ENCODE assay signal across 8 cellular contexts in genomic region chr12:57782243-57782607, GRCh38. TPM values are rescaled to one million over a fixed set of nuclear protein-coding genes. Genes with fewer than 3 reads are reported as not detected.
DNase-seq lines count a peak whose midpoint lies in the region; ATAC-seq, FAIRE-seq and TF ChIP-seq lines count a peak whose summit lies in the region.

No MANE protein-coding gene starts in this region.

- peak overlapping the region; percentile 78 for H3K4me2 ChIP-seq in HepG2 (ENCODE audit: low read depth, low read length)

- H3K27me3 ChIP-seq in RWPE2 (ENCODE audit: insufficient read depth, poor library complexity, severe bottlenecking) (no peaks in the 10 kb centered on the region), HepG2 (ENCODE audit: control insufficient read depth in 1 of 2, insufficient read depth in 2 of 2, low read length in 2 of 2) (no peaks in the 10 kb centered on the region; a peak in 1 of 5 replicates)

- H3K9me3 Mint-ChIP-seq in stimulated activated naive CD8-positive, alpha-beta T cell treated with anti-CD3 and anti-CD28 coated beads, Interleukin-15, Interleukin-2, amounts not matched to agents 100 ng/mL and 50 ng/mL, for 24 hours: no peaks in the 10 kb centered on the region

- H3K4me3 ChIP-seq in RWPE2 (ENCODE audit: severe bottlenecking) (peak overlapping the region; percentile 64), HepG2 (replicated peaks in 1 of 3; ENCODE audit: insufficient read depth in 1 of 3, low read depth in 2 of 3, low read length in 3 of 3) (peak overlapping the region in 2 of 3 experiments; percentile 95 to 99; a peak in 2 of 6 replicates)

- H3K4me1 Mint-ChIP-seq in stimulated activated naive CD8-positive, alpha-beta T cell treated with anti-CD3 and anti-CD28 coated beads, Interleukin-15, Interleukin-2, amounts not matched to agents 100 ng/mL and 50 ng/mL, for 24 hours (ENCODE audit: low read depth): peaks cover 33% of the 10 kb centered on the region

- WGBS in HepG2 (ENCODE audit: low lambda C conversion rate): 15% methylated on average over 4 of the region's 4 CpGs

- no peak overlapping the region for H2AFZ ChIP-seq in HepG2 (ENCODE audit: low read length)

- peaks cover 16% of the 10 kb centered on the region for H3K79me2 ChIP-seq in HepG2 (ENCODE audit: insufficient read depth, low read length)

- H3K27ac ChIP-seq in RWPE2 (ENCODE audit: poor library complexity, severe bottlenecking) (no peak overlapping the region), HepG2 (ENCODE audit: extremely low read length, insufficient read depth, low read length) (no peak overlapping the region)

- peaks cover 30% of the 10 kb centered on the region for H3K36me3 Mint-ChIP-seq in stimulated activated naive CD8-positive, alpha-beta T cell treated with anti-CD3 and anti-CD28 coated beads, Interleukin-15, Interleukin-2, amounts not matched to agents 100 ng/mL and 50 ng/mL, for 24 hours (ENCODE audit: low read depth)

- 0 out of 2 replicates have a peak overlapping the region, but pooled peaks have one; percentile 87 for H3K9ac ChIP-seq in HepG2 (ENCODE audit: insufficient read depth, low read depth, low read length)

- in situ Hi-C loops in HepG2 (cut with HindIII; ENCODE audit: extremely low pct_ligation_motif_present, low pct_unique_long_range_greater_than_20kb): no loop called here

- no peaks in the 10 kb centered on the region for H3K27me3 Mint-ChIP-seq in stimulated activated naive CD8-positive, alpha-beta T cell treated with anti-CD3 and anti-CD28 coated beads, Interleukin-15, Interleukin-2, amounts not matched to agents 100 ng/mL and 50 ng/mL, for 24 hours

- H3K36me3 ChIP-seq in RWPE2 (ENCODE audit: low read depth) (peaks cover 34% of the 10 kb centered on the region), HepG2 (replicated peaks in 1 of 2; ENCODE audit: control insufficient read depth in 1 of 2, insufficient read depth in 2 of 2, low read length in 2 of 2) (peaks cover 7 to 29% of the 10 kb centered on the region in 2 experiments)

- peak overlapping the region; percentile 98 for H3K4me3 Mint-ChIP-seq in stimulated activated naive CD8-positive, alpha-beta T cell treated with anti-CD3 and anti-CD28 coated beads, Interleukin-15, Interleukin-2, amounts not matched to agents 100 ng/mL and 50 ng/mL, for 24 hours

- DNase-seq in stimulated activated naive CD8-positive, alpha-beta T cell treated with anti-CD3 and anti-CD28 coated beads, Interleukin-15, Interleukin-2, amounts not matched to agents 100 U/mL and 50 U/mL, for 24 hours: no peak
- DNase-seq in RWPE2 (ENCODE audit: low spot score): no peak
- no peak for DNase-seq in HepG2 (ENCODE audit: low spot score)
- DNase-seq in amniotic stem cell (lab: John Stamatoyannopoulos, UW): no peak
- no peak for DNase-seq in NCI-H187 treated with DMSO at 0.1 percent for 48 hours (lab: John Stamatoyannopoulos, UW)
- DNase-seq in D721Med (ENCODE audit: insufficient read length, low spot score): no peak
- DNase-seq in stimulated activated CD4-positive, alpha-beta T cell treated with anti-CD3 and anti-CD28 coated beads, Interleukin-4, amount 100 ng/mL, for 24 hours: no peak

- intact Hi-C loops in HepG2 (cut with micrococcal nuclease; ENCODE audit: unreplicated experiment): loop anchor here (1.0 kb wide), 1 partner anchor 10 kb away; the partner anchor contains the start of genes EEF1AKMT3 and METTL1

- CTCF ChIA-PET in HepG2 (lab: Yijun Ruan, JAX; ENCODE audit: low intra/inter-chr PET ratio, low total read pairs): interaction anchor here (1.8 kb wide), 1 partner anchor 123 kb away, joined by 13 read pairs; no protein-coding TSS in a partner anchor

- BruUV-seq in HepG2 (replicated peaks; lab: Mats Ljungman, UMichigan): no TSS peak

- no peaks in the 10 kb centered on the region for H3K9me3 ChIP-seq in RWPE2 (ENCODE audit: severe bottlenecking)
- H3K9me3 ChIP-seq in HepG2 (ENCODE audit: low read length): no peaks in the 10 kb centered on the region

- no peak for TF ChIP-seq POLR2A in HepG2 (IDR thresholded peaks at IDR 0.05; ENCODE audit: insufficient read depth in 1 of 2, low read depth in 2 of 2, low read length in 2 of 2)

- POLR2A ChIA-PET in HepG2 (lab: Yijun Ruan, JAX): interaction anchor here (1.7 kb wide), 1 partner anchor 10 kb away, joined by 15 read pairs; the partner anchor contains the start of genes EEF1AKMT3 and METTL1

- H4K20me1 ChIP-seq in HepG2 (ENCODE audit: insufficient read depth, low read length): no peaks in the 10 kb centered on the region

- FAIRE-seq in HepG2 (lab: Jason Lieb, UNC) (no peak), D721Med (lab: Jason Lieb, UNC) (no peak)

- no peak for ATAC-seq in stimulated activated naive CD8-positive, alpha-beta T cell treated with anti-CD3 and anti-CD28 coated beads, Interleukin-15, Interleukin-2, amounts not matched to agents 100 U/mL and 50 U/mL, for 24 hours
- ATAC-seq in RWPE2 (ENCODE audit: low read depth) (no peak), HepG2 (peak; percentile 37)

- H3K27ac Mint-ChIP-seq in stimulated activated naive CD8-positive, alpha-beta T cell treated with anti-CD3 and anti-CD28 coated beads, Interleukin-15, Interleukin-2, amounts not matched to agents 100 ng/mL and 50 ng/mL, for 24 hours: peak overlapping the region; percentile 99

- TF ChIP-seq EP300 in HepG2 (IDR thresholded peaks at IDR 0.05; ENCODE audit: low read depth in 2 of 2, low read length in 2 of 2): no peak
- no peak for TF ChIP-seq EP300 in HepG2 (CRISPR knock-in tag; IDR thresholded peaks at IDR 0.05; ENCODE audit: borderline replicate concordance)

- no peak for TF ChIP-seq RAD21 in HepG2 (CRISPR knock-in tag; IDR thresholded peaks at IDR 0.05)

- TF ChIP-seq CTCF in RWPE2 (IDR thresholded peaks at IDR 0.05; ENCODE audit: poor library complexity, severe bottlenecking) (no peak), HepG2 (CRISPR knock-in tag; IDR thresholded peaks at IDR 0.05) (no peak), D721Med (IDR thresholded peaks at IDR 0.05; ENCODE audit: insufficient read depth, missing control alignments) (no peak)

- H3K4me1 ChIP-seq in RWPE2 (ENCODE audit: insufficient read depth, poor library complexity, severe bottlenecking) (peaks cover 5% of the 10 kb centered on the region), HepG2 (ENCODE audit: insufficient read depth, low read length) (peaks cover 17% of the 10 kb centered on the region)

RNA-seq across cellular contexts. Expression of gene TSFM, which starts 0.4 kb away (rescaled TPM):
- 68.3 and 89.7 TPM in 2 replicates for total RNA-seq in HepG2 (2016; rRNA removed; fragmentation: Illumina TruSeq; extraction: Trizol)
- 3.6 and 5.5 TPM in 2 replicates for total RNA-seq in HepG2 (2016; cell fraction: cytosol; rRNA removed; fragmentation: Illumina TruSeq; extraction: Trizol; ENCODE audit: low read depth)
- 68.1 and 86.4 TPM in 2 replicates for total RNA-seq in HepG2 (2016; cell fraction: insoluble cytoplasmic fraction; rRNA removed; fragmentation: Illumina TruSeq; extraction: Trizol)
- 11.5 and 12.6 TPM in 2 replicates for total RNA-seq in HepG2 (2016; cell fraction: membrane; rRNA removed; fragmentation: Illumina TruSeq; extraction: Trizol)
- total RNA-seq in HepG2 (2016; cell fraction: nucleus; rRNA removed; fragmentation: Illumina TruSeq; extraction: Trizol): 22.8 and 27.6 TPM in 2 replicates
- 24.0 and 29.8 TPM in 2 replicates for polyA plus RNA-seq in HepG2 (2011; rRNA removed)
- polyA plus RNA-seq in HepG2 (2011; cell fraction: cytosol; rRNA removed): 23.1 and 23.8 TPM in 2 replicates
- polyA plus RNA-seq in HepG2 (2011; cell fraction: nucleus; rRNA removed): 7.3 and 7.5 TPM in 2 replicates
- polyA plus RNA-seq in HepG2 (2012): 31.2 and 34.6 TPM in 2 replicates
- 5.3 and 5.4 TPM in 2 replicates for polyA plus RNA-seq in HepG2 (2016; cell fraction: cytosol; fragmentation: Illumina TruSeq; extraction: Trizol; ENCODE audit: low read depth)
- polyA plus RNA-seq in HepG2 (2016; cell fraction: insoluble cytoplasmic fraction; fragmentation: Illumina TruSeq; extraction: Trizol; ENCODE audit: low read depth): 85.2 and 97.5 TPM in 2 replicates
- 10.7 TPM in 2 replicates for polyA plus RNA-seq in HepG2 (2016; cell fraction: membrane; fragmentation: Illumina TruSeq; extraction: Trizol; ENCODE audit: low read depth)
- 48.3 and 48.4 TPM in 2 replicates for polyA plus RNA-seq in HepG2 (2016; cell fraction: nucleus; fragmentation: Illumina TruSeq; extraction: Trizol; ENCODE audit: insufficient read depth, low read depth)
- polyA minus RNA-seq in HepG2 (2011; rRNA and poly(A)+ RNA removed; ENCODE audit: low replicate concordance): 8.7 and 16.9 TPM in 2 replicates
- 6.6 and 10.7 TPM in 2 replicates for polyA minus RNA-seq in HepG2 (2011; cell fraction: cytosol; rRNA and poly(A)+ RNA removed)
- 9.7 and 11.1 TPM in 2 replicates for polyA minus RNA-seq in HepG2 (2011; cell fraction: nucleus; rRNA and poly(A)+ RNA removed)

RNA-seq across cellular contexts. Expression of gene EEF1AKMT3, which starts 9.8 kb away (rescaled TPM):
- total RNA-seq in HepG2 (2016; rRNA removed; fragmentation: Illumina TruSeq; extraction: Trizol): 4.7 and 6.6 TPM in 2 replicates
- 1.7 and 1.9 TPM in 2 replicates for total RNA-seq in HepG2 (2016; cell fraction: cytosol; rRNA removed; fragmentation: Illumina TruSeq; extraction: Trizol; ENCODE audit: low read depth)
- total RNA-seq in HepG2 (2016; cell fraction: insoluble cytoplasmic fraction; rRNA removed; fragmentation: Illumina TruSeq; extraction: Trizol): 5.0 and 5.9 TPM in 2 replicates
- total RNA-seq in HepG2 (2016; cell fraction: membrane; rRNA removed; fragmentation: Illumina TruSeq; extraction: Trizol): 6.1 TPM in 2 replicates
- total RNA-seq in HepG2 (2016; cell fraction: nucleus; rRNA removed; fragmentation: Illumina TruSeq; extraction: Trizol): 3.5 and 3.8 TPM in 2 replicates
- 10.8 and 11.4 TPM in 2 replicates for polyA plus RNA-seq in HepG2 (2011; rRNA removed)
- 9.7 and 10.4 TPM in 2 replicates for polyA plus RNA-seq in HepG2 (2011; cell fraction: cytosol; rRNA removed)
- 8.1 and 9.8 TPM in 2 replicates for polyA plus RNA-seq in HepG2 (2011; cell fraction: nucleus; rRNA removed)
- 7.8 and 9.8 TPM in 2 replicates for polyA plus RNA-seq in HepG2 (2012)
- 1.3 and 1.5 TPM in 2 replicates for polyA plus RNA-seq in HepG2 (2016; cell fraction: cytosol; fragmentation: Illumina TruSeq; extraction: Trizol; ENCODE audit: low read depth)
- 6.4 and 8.5 TPM in 2 replicates for polyA plus RNA-seq in HepG2 (2016; cell fraction: insoluble cytoplasmic fraction; fragmentation: Illumina TruSeq; extraction: Trizol; ENCODE audit: low read depth)
- polyA plus RNA-seq in HepG2 (2016; cell fraction: membrane; fragmentation: Illumina TruSeq; extraction: Trizol; ENCODE audit: low read depth): 5.3 and 6.0 TPM in 2 replicates
- 10.5 TPM in 2 replicates for polyA plus RNA-seq in HepG2 (2016; cell fraction: nucleus; fragmentation: Illumina TruSeq; extraction: Trizol; ENCODE audit: insufficient read depth, low read depth)
- polyA minus RNA-seq in HepG2 (2011; rRNA and poly(A)+ RNA removed; ENCODE audit: low replicate concordance): 6.5 and 19.9 TPM in 2 replicates
- polyA minus RNA-seq in HepG2 (2011; cell fraction: cytosol; rRNA and poly(A)+ RNA removed): 5.5 and 6.4 TPM in 2 replicates
- polyA minus RNA-seq in HepG2 (2011; cell fraction: nucleus; rRNA and poly(A)+ RNA removed): 3.5 and 5.6 TPM in 2 replicates

RNA-seq across cellular contexts. Expression of gene METTL1, which starts 10.3 kb away (rescaled TPM):
- total RNA-seq in HepG2 (2016; rRNA removed; fragmentation: Illumina TruSeq; extraction: Trizol): 34.7 and 35.5 TPM in 2 replicates
- 13.7 and 15.7 TPM in 2 replicates for total RNA-seq in HepG2 (2016; cell fraction: cytosol; rRNA removed; fragmentation: Illumina TruSeq; extraction: Trizol; ENCODE audit: low read depth)
- 35.1 and 37.6 TPM in 2 replicates for total RNA-seq in HepG2 (2016; cell fraction: insoluble cytoplasmic fraction; rRNA removed; fragmentation: Illumina TruSeq; extraction: Trizol)
- 18.6 and 19.7 TPM in 2 replicates for total RNA-seq in HepG2 (2016; cell fraction: membrane; rRNA removed; fragmentation: Illumina TruSeq; extraction: Trizol)
- 22.7 and 26.8 TPM in 2 replicates for total RNA-seq in HepG2 (2016; cell fraction: nucleus; rRNA removed; fragmentation: Illumina TruSeq; extraction: Trizol)
- polyA plus RNA-seq in HepG2 (2011; rRNA removed): 36.9 and 38.3 TPM in 2 replicates
- polyA plus RNA-seq in HepG2 (2011; cell fraction: cytosol; rRNA removed): 22.7 and 24.5 TPM in 2 replicates
- polyA plus RNA-seq in HepG2 (2011; cell fraction: nucleus; rRNA removed): 38.6 and 43.0 TPM in 2 replicates
- polyA plus RNA-seq in HepG2 (2012): 21.2 and 23.6 TPM in 2 replicates
- polyA plus RNA-seq in HepG2 (2016; cell fraction: cytosol; fragmentation: Illumina TruSeq; extraction: Trizol; ENCODE audit: low read depth): 11.4 and 14.1 TPM in 2 replicates
- polyA plus RNA-seq in HepG2 (2016; cell fraction: insoluble cytoplasmic fraction; fragmentation: Illumina TruSeq; extraction: Trizol; ENCODE audit: low read depth): 46.1 and 52.2 TPM in 2 replicates
- 15.5 and 17.6 TPM in 2 replicates for polyA plus RNA-seq in HepG2 (2016; cell fraction: membrane; fragmentation: Illumina TruSeq; extraction: Trizol; ENCODE audit: low read depth)
- polyA plus RNA-seq in HepG2 (2016; cell fraction: nucleus; fragmentation: Illumina TruSeq; extraction: Trizol; ENCODE audit: insufficient read depth, low read depth): 43.2 and 53.1 TPM in 2 replicates
- polyA minus RNA-seq in HepG2 (2011; rRNA and poly(A)+ RNA removed; ENCODE audit: low replicate concordance): 49.2 and 64.0 TPM in 2 replicates
- polyA minus RNA-seq in HepG2 (2011; cell fraction: cytosol; rRNA and poly(A)+ RNA removed): 9.4 and 10.6 TPM in 2 replicates
- polyA minus RNA-seq in HepG2 (2011; cell fraction: nucleus; rRNA and poly(A)+ RNA removed): 58.3 and 58.5 TPM in 2 replicates

RNA-seq across cellular contexts. Expression of gene CYP27B1, which starts 15.3 kb away (rescaled TPM):
- 0.97 and 2.3 TPM in 2 replicates for total RNA-seq in HepG2 (2016; rRNA removed; fragmentation: Illumina TruSeq; extraction: Trizol)
- total RNA-seq in HepG2 (2016; cell fraction: cytosol; rRNA removed; fragmentation: Illumina TruSeq; extraction: Trizol; ENCODE audit: low read depth): 0.51 and 0.53 TPM in 2 replicates
- total RNA-seq in HepG2 (2016; cell fraction: insoluble cytoplasmic fraction; rRNA removed; fragmentation: Illumina TruSeq; extraction: Trizol): 0.70 and 2.8 TPM in 2 replicates
- total RNA-seq in HepG2 (2016; cell fraction: membrane; rRNA removed; fragmentation: Illumina TruSeq; extraction: Trizol): 0.79 and 0.83 TPM in 2 replicates
- 4.1 and 5.2 TPM in 2 replicates for total RNA-seq in HepG2 (2016; cell fraction: nucleus; rRNA removed; fragmentation: Illumina TruSeq; extraction: Trizol)
- 3.0 and 3.4 TPM in 2 replicates for polyA plus RNA-seq in HepG2 (2011; rRNA removed)
- polyA plus RNA-seq in HepG2 (2011; cell fraction: cytosol; rRNA removed): 0.86 and 1.2 TPM in 2 replicates
- 19.6 and 23.7 TPM in 2 replicates for polyA plus RNA-seq in HepG2 (2011; cell fraction: nucleus; rRNA removed)
- 1.4 and 2.3 TPM in 2 replicates for polyA plus RNA-seq in HepG2 (2012)
- 0.29 and 0.36 TPM in 2 replicates for polyA plus RNA-seq in HepG2 (2016; cell fraction: cytosol; fragmentation: Illumina TruSeq; extraction: Trizol; ENCODE audit: low read depth)
- 1.1 and 1.2 TPM in 2 replicates for polyA plus RNA-seq in HepG2 (2016; cell fraction: insoluble cytoplasmic fraction; fragmentation: Illumina TruSeq; extraction: Trizol; ENCODE audit: low read depth)
- polyA plus RNA-seq in HepG2 (2016; cell fraction: membrane; fragmentation: Illumina TruSeq; extraction: Trizol; ENCODE audit: low read depth): 0.59 and 0.77 TPM in 2 replicates
- polyA plus RNA-seq in HepG2 (2016; cell fraction: nucleus; fragmentation: Illumina TruSeq; extraction: Trizol; ENCODE audit: insufficient read depth, low read depth): 6.9 and 9.0 TPM in 2 replicates
- 5.9 and 7.2 TPM in 2 replicates for polyA minus RNA-seq in HepG2 (2011; rRNA and poly(A)+ RNA removed; ENCODE audit: low replicate concordance)
- 0.40 and 1.9 TPM in 2 replicates for polyA minus RNA-seq in HepG2 (2011; cell fraction: cytosol; rRNA and poly(A)+ RNA removed)
- polyA minus RNA-seq in HepG2 (2011; cell fraction: nucleus; rRNA and poly(A)+ RNA removed): 15.7 and 19.3 TPM in 2 replicates

RNA-seq across cellular contexts. Expression of gene MARCHF9, which starts 27.3 kb away (rescaled TPM):
- 2.7 and 5.7 TPM in 2 replicates for total RNA-seq in HepG2 (2016; rRNA removed; fragmentation: Illumina TruSeq; extraction: Trizol)
- 3.9 and 5.1 TPM in 2 replicates for total RNA-seq in HepG2 (2016; cell fraction: cytosol; rRNA removed; fragmentation: Illumina TruSeq; extraction: Trizol; ENCODE audit: low read depth)
- 3.4 and 4.7 TPM in 2 replicates for total RNA-seq in HepG2 (2016; cell fraction: insoluble cytoplasmic fraction; rRNA removed; fragmentation: Illumina TruSeq; extraction: Trizol)
- 5.9 and 6.2 TPM in 2 replicates for total RNA-seq in HepG2 (2016; cell fraction: membrane; rRNA removed; fragmentation: Illumina TruSeq; extraction: Trizol)
- 3.4 and 4.3 TPM in 2 replicates for total RNA-seq in HepG2 (2016; cell fraction: nucleus; rRNA removed; fragmentation: Illumina TruSeq; extraction: Trizol)
- 9.6 and 14.5 TPM in 2 replicates for polyA plus RNA-seq in HepG2 (2011; rRNA removed)
- 8.1 and 8.8 TPM in 2 replicates for polyA plus RNA-seq in HepG2 (2011; cell fraction: cytosol; rRNA removed)
- 15.5 and 17.5 TPM in 2 replicates for polyA plus RNA-seq in HepG2 (2011; cell fraction: nucleus; rRNA removed)
- polyA plus RNA-seq in HepG2 (2012): 7.7 and 10.3 TPM in 2 replicates
- 2.7 and 3.1 TPM in 2 replicates for polyA plus RNA-seq in HepG2 (2016; cell fraction: cytosol; fragmentation: Illumina TruSeq; extraction: Trizol; ENCODE audit: low read depth)
- 5.0 and 8.0 TPM in 2 replicates for polyA plus RNA-seq in HepG2 (2016; cell fraction: insoluble cytoplasmic fraction; fragmentation: Illumina TruSeq; extraction: Trizol; ENCODE audit: low read depth)
- 5.8 TPM in 2 replicates for polyA plus RNA-seq in HepG2 (2016; cell fraction: membrane; fragmentation: Illumina TruSeq; extraction: Trizol; ENCODE audit: low read depth)
- polyA plus RNA-seq in HepG2 (2016; cell fraction: nucleus; fragmentation: Illumina TruSeq; extraction: Trizol; ENCODE audit: insufficient read depth, low read depth): 13.4 and 15.4 TPM in 2 replicates
- polyA minus RNA-seq in HepG2 (2011; rRNA and poly(A)+ RNA removed; ENCODE audit: low replicate concordance): 12.1 and 12.5 TPM in 2 replicates
- 4.1 and 4.5 TPM in 2 replicates for polyA minus RNA-seq in HepG2 (2011; cell fraction: cytosol; rRNA and poly(A)+ RNA removed)
- 3.7 and 5.3 TPM in 2 replicates for polyA minus RNA-seq in HepG2 (2011; cell fraction: nucleus; rRNA and poly(A)+ RNA removed)
